8 cellular contexts compared by ENCODE assay signal in genomic region chr6:110816110-110816409, GRCh38. TPM values are rescaled to one million over a fixed set of nuclear protein-coding genes. Genes with fewer than 3 reads are reported as not detected.
DNase-seq lines count a peak whose midpoint lies in the region; ATAC-seq and TF ChIP-seq lines count a peak whose summit lies in the region.

No MANE protein-coding gene starts in this region.

- no peaks in the 10 kb centered on the region for H3K9me2 ChIP-seq in hepatocyte (replicated peaks; ENCODE audit: insufficient read depth)

- H3K4me3 Mint-ChIP-seq in activated CD4-positive, alpha-beta memory T cell treated with anti-CD3 and anti-CD28 coated beads, Interleukin-2, amount 10 ng/mL, durations not matched to agents 7 days and 5 days, result peak overlapping the region; percentile 100
- peak overlapping the region; percentile 89 for H3K4me3 Mint-ChIP-seq in stimulated activated memory B cell treated with anti-CD40 and anti-IgM and Interleukin-4, amounts not matched to agents 10 μg/mL and 1 μg/mL and 100 μg/mL, for 72 hours

- H3K27me3 ChIP-seq in HAP-1 (ENCODE audit: low read depth) (no peaks in the 10 kb centered on the region), hepatocyte (no peaks in the 10 kb centered on the region)

- H4K20me1 ChIP-seq in hepatocyte (ENCODE audit: insufficient read depth, poor library complexity, severe bottlenecking), result peaks cover 18% of the 10 kb centered on the region

- H3K79me2 ChIP-seq in hepatocyte, result peaks cover 37% of the 10 kb centered on the region

- H3K4me2 ChIP-seq in hepatocyte, result peak overlapping the region; percentile 70

- TF ChIP-seq CTCF in hepatocyte (IDR thresholded peaks at IDR 0.05; ENCODE audit: poor library complexity), result no peak

- no peak for ATAC-seq in stimulated activated memory B cell treated with anti-CD40 and anti-IgM and Interleukin-4, amounts not matched to agents 10 μg/mL and 1 μg/mL and 100 μg/mL, for 72 hours
- ATAC-seq in HG03460 (IDR thresholded peaks at IDR 0.05; ENCODE audit: unreplicated experiment) (no peak), HG03159 (IDR thresholded peaks at IDR 0.05; ENCODE audit: unreplicated experiment) (no peak)

- H3K27me3 Mint-ChIP-seq in activated CD4-positive, alpha-beta memory T cell treated with anti-CD3 and anti-CD28 coated beads, Interleukin-2, amount 10 ng/mL, durations not matched to agents 7 days and 5 days, result no peaks in the 10 kb centered on the region
- H3K27me3 Mint-ChIP-seq in stimulated activated memory B cell treated with anti-CD40 and anti-IgM and Interleukin-4, amounts not matched to agents 10 μg/mL and 1 μg/mL and 100 μg/mL, for 72 hours, result no peaks in the 10 kb centered on the region

- peaks cover 57% of the 10 kb centered on the region for H3K4me1 Mint-ChIP-seq in activated CD4-positive, alpha-beta memory T cell treated with anti-CD3 and anti-CD28 coated beads, Interleukin-2, amount 10 ng/mL, durations not matched to agents 7 days and 5 days
- peaks cover 30% of the 10 kb centered on the region for H3K4me1 Mint-ChIP-seq in stimulated activated memory B cell treated with anti-CD40 and anti-IgM and Interleukin-4, amounts not matched to agents 10 μg/mL and 1 μg/mL and 100 μg/mL, for 72 hours

- H3K9me3 ChIP-seq in HAP-1, result no peaks in the 10 kb centered on the region
- no peaks in the 10 kb centered on the region for H3K9me3 ChIP-seq in hepatocyte (ENCODE audit: low read depth)

- peaks cover 15% of the 10 kb centered on the region for H3K4me1 ChIP-seq in HAP-1
- H3K4me1 ChIP-seq in hepatocyte (ENCODE audit: insufficient read depth), result peaks cover 9% of the 10 kb centered on the region

- H3K36me3 Mint-ChIP-seq in activated CD4-positive, alpha-beta memory T cell treated with anti-CD3 and anti-CD28 coated beads, Interleukin-2, amount 10 ng/mL, durations not matched to agents 7 days and 5 days (ENCODE audit: low read depth), result peaks cover 9% of the 10 kb centered on the region
- no peaks in the 10 kb centered on the region for H3K36me3 Mint-ChIP-seq in stimulated activated memory B cell treated with anti-CD40 and anti-IgM and Interleukin-4, amounts not matched to agents 10 μg/mL and 1 μg/mL and 100 μg/mL, for 72 hours

- CTCF ChIA-PET in activated CD4-positive, alpha-beta memory T cell treated with anti-CD3 and anti-CD28 coated beads, Interleukin-2, amount 10 ng/mL, durations not matched to agents 7 days and 5 days (lab: Charles Lee), result interaction anchor here (1.1 to 4.5 kb wide), 6 partner anchors 50 to 143 kb away, joined by 3 to 56 read pairs (median 6); partner anchors contain the start of genes AMD1 and GTF3C6

- POLR2A ChIA-PET in activated CD4-positive, alpha-beta memory T cell treated with anti-CD3 and anti-CD28 coated beads, Interleukin-2, amount 10 ng/mL, durations not matched to agents 7 days and 5 days (lab: Charles Lee), result interaction anchor here (0.8 to 14.8 kb wide), 31 partner anchors 9 to 1721 kb away, joined by 3 to 813 read pairs (median 7); partner anchors contain the start of genes AMD1, CDC40, CEP57L1 and GTF3C6

- H3K27ac ChIP-seq in hepatocyte, result peak overlapping the region; percentile 90

- 9% methylated on average over 6 of the region's 6 CpGs for WGBS in hepatocyte (ENCODE audit: low lambda C conversion rate, missing lambda C conversion rate)

- no peaks in the 10 kb centered on the region for H3K36me3 ChIP-seq in HAP-1 (replicated peaks)
- no peaks in the 10 kb centered on the region for H3K36me3 ChIP-seq in hepatocyte (replicated peaks; ENCODE audit: insufficient read depth, low read depth)

- in situ Hi-C loops in HAP-1 (cut with MboI; ENCODE audit: low sequenced_read_pairs), result loop anchor here (5.0 kb wide), 1 partner anchor 61 kb away; no protein-coding TSS in a partner anchor

- peak overlapping the region; percentile 14 for H2AFZ ChIP-seq in hepatocyte

- H3K9me3 Mint-ChIP-seq in activated CD4-positive, alpha-beta memory T cell treated with anti-CD3 and anti-CD28 coated beads, Interleukin-2, amount 10 ng/mL, durations not matched to agents 7 days and 5 days, result no peaks in the 10 kb centered on the region
- H3K9me3 Mint-ChIP-seq in stimulated activated memory B cell treated with anti-CD40 and anti-IgM and Interleukin-4, amounts not matched to agents 10 μg/mL and 1 μg/mL and 100 μg/mL, for 72 hours, result no peaks in the 10 kb centered on the region

- DNase-seq in HAP-1 (ENCODE audit: low spot score in 2 of 2) (peak in 1 of 2 experiments; percentile 97), hepatocyte (ENCODE audit: low spot score) (no peak), H4 (ENCODE audit: low spot score) (no peak)
- no peak for DNase-seq in activated CD4-positive, alpha-beta memory T cell treated with anti-CD3 and anti-CD28 coated beads, Interleukin-2, amount 10 ng/mL, durations not matched to agents 7 days and 5 days
- DNase-seq in activated effector memory CD4-positive, alpha-beta T cell treated with Interleukin-2 at 50 U/mL for 16 hours, result no peak

- H3K27ac Mint-ChIP-seq in activated CD4-positive, alpha-beta memory T cell treated with anti-CD3 and anti-CD28 coated beads, Interleukin-2, amount 10 ng/mL, durations not matched to agents 7 days and 5 days, result peak overlapping the region; percentile 99
- peak overlapping the region; percentile 95 for H3K27ac Mint-ChIP-seq in stimulated activated memory B cell treated with anti-CD40 and anti-IgM and Interleukin-4, amounts not matched to agents 10 μg/mL and 1 μg/mL and 100 μg/mL, for 72 hours

- H3K4me3 ChIP-seq in HAP-1, result peak overlapping the region; percentile 77
- no peak overlapping the region for H3K4me3 ChIP-seq in hepatocyte

RNA-seq across cellular contexts. Expression of gene CDK19, which starts 0.8 kb away (rescaled TPM):
- total RNA-seq in activated CD4-positive, alpha-beta memory T cell treated with anti-CD3 and anti-CD28 coated beads, Interleukin-2, amount 10 ng/mL, durations not matched to agents 7 days and 5 days, result 10 to 100 TPM; 30.8 to 33.2 TPM
- 14.3 and 18.6 TPM in 2 replicates for total RNA-seq in hepatocyte
- polyA plus RNA-seq in hepatocyte, result 3.0 and 7.3 TPM in 2 replicates
- total RNA-seq in H4 (2014; rRNA removed; shearing (Covaris generic)), result 5.2 and 6.8 TPM in 2 replicates

RNA-seq across cellular contexts. Expression of gene AMD1, which starts 58.5 kb away (rescaled TPM):
- 10 to 100 TPM; 71.0 to 73.2 TPM for total RNA-seq in activated CD4-positive, alpha-beta memory T cell treated with anti-CD3 and anti-CD28 coated beads, Interleukin-2, amount 10 ng/mL, durations not matched to agents 7 days and 5 days
- total RNA-seq in hepatocyte, result 106 and 108 TPM in 2 replicates
- 38.5 and 42.7 TPM in 2 replicates for polyA plus RNA-seq in hepatocyte
- 58.9 and 69.0 TPM in 2 replicates for total RNA-seq in H4 (2014; rRNA removed; shearing (Covaris generic))
